1 cellular context compared by ENCODE assay signal in the genomic region with DNA sequence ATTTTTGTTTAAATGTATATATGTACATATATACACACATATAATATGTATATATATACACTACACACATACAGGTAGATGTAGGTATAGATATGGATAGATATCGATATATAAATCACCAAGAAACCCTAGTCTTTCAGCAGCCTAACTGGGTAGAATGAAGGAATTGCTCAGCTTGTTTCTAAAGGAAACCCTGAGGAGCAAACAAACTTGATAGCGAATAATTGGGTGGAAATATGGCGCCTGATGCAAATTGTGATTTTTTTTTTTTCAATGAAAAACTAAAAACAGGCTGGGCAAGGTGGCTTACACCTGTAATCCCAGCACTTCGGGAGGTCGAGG.
TF ChIP-seq lines count a peak whose summit lies in the region.

No MANE protein-coding gene starts in this region.

TF ChIP-seq in H1, 55 proteins besides CTCF, POLR2A, EP300 and RAD21:
- TF ChIP-seq SRF (IDR thresholded peaks at IDR 0.05; ENCODE audit: low read depth, low read length) = no peak
